Comparison of ENCODE assay signal across 1 cellular context in genomic region chr7:82152858-82153257, GRCh38.
TF ChIP-seq lines count a peak whose summit lies in the region.

No MANE protein-coding gene starts in this region.

TF ChIP-seq in A549, 52 proteins besides CTCF, POLR2A, EP300 and RAD21 (continued from another document):
- TF ChIP-seq TFCP2L1 (CRISPR knock-in tag; IDR thresholded peaks at IDR 0.05) (no peak), CEBPB (IDR thresholded peaks at IDR 0.05) (peak; percentile 43 to 63; a peak in 3 of 4 replicates), GATA3 (IDR thresholded peaks at IDR 0.05; ENCODE audit: borderline replicate concordance) (no peak), JUNB (IDR thresholded peaks at IDR 0.05) (no peak), KDM1A (IDR thresholded peaks at IDR 0.05; ENCODE audit: low read depth) (no peak), HES2 (IDR thresholded peaks at IDR 0.05) (no peak), ZFP36 (IDR thresholded peaks at IDR 0.05; ENCODE audit: borderline replicate concordance, partially characterized antibody) (no peak), BCL3 (IDR thresholded peaks at IDR 0.05) (no peak), EHF (CRISPR knock-in tag; IDR thresholded peaks at IDR 0.05) (no peak)
